22 cellular contexts compared by ENCODE assay signal in genomic region chr3:9102240-9102841, GRCh38.
DNase-seq lines count a peak whose midpoint lies in the region; ATAC-seq, FAIRE-seq and TF ChIP-seq lines count a peak whose summit lies in the region.
"Had no signal": no experiment of that assay in that cellular context is flagged by ENCODE, and none has a peak within 500 bp of the region (broad histone marks: within the 10 kb centered on the region; RNA-seq: fewer than 3 reads in every experiment).

No MANE protein-coding gene starts in this region.

- H3K79me2 ChIP-seq in trophoblast cell (ENCODE audit: control insufficient read depth, insufficient read depth, low read length, poor library complexity), result peaks cover 1% of the 10 kb centered on the region

- DNase-seq in NCI-H1436 (lab: John Stamatoyannopoulos, UW) (peak; percentile 14), NCI-H1436 treated with DMSO at 0.1 percent for 48 hours (lab: John Stamatoyannopoulos, UW) (no peak), NCI-H748 treated with DMSO at 0.1 percent for 48 hours (lab: John Stamatoyannopoulos, UW) (peak; percentile 75), iPS DF 6.9 (ENCODE audit: low read depth, low spot score) (peak; percentile 43), trophoblast cell (no peak), GM12891 (ENCODE audit: insufficient read length, low spot score) (no peak)
- DNase-seq in activated effector memory CD4-positive, alpha-beta T cell treated with anti-CD3 and anti-CD28 coated beads, Interleukin-2, amount 50 U/mL, for 16 hours, result no peak
- DNase-seq: activated CD4-positive, alpha-beta T cell treated with anti-CD3 and anti-CD28 coated beads, Interleukin-2, amount 50 U/mL, for 4 hours; DMS153; effector CD4-positive, alpha-beta T cell; naive thymus-derived CD4-positive, alpha-beta T cell; NCI-H1092; NCI-H524 treated with DMSO at 0.1 percent for 48 hours; Peyer's patch; stimulated activated naive CD4-positive, alpha-beta T cell; upper lobe of left lung had no signal

- TF ChIP-seq POLR2A in GM12891 (IDR thresholded peaks at IDR 0.05; ENCODE audit: low read depth, low read length), result no peak

- ATAC-seq in HG03432 (IDR thresholded peaks at IDR 0.05; ENCODE audit: unreplicated experiment), result no peak
- ATAC-seq: activated naive CD4-positive, alpha-beta T cell treated with anti-CD3 and anti-CD28 coated beads, Interleukin-2, amount 50 U/mL, for 72 hours; naive thymus-derived CD4-positive, alpha-beta T cell had no signal

- H4K8ac ChIP-seq in trophoblast cell (ENCODE audit: low read depth, low read length), result peak overlapping the region; percentile 75

- H2BK12ac ChIP-seq in trophoblast cell (ENCODE audit: low read length), result peak overlapping the region; percentile 80

- H3K4me1 ChIP-seq in iPS DF 6.9 (ENCODE audit: control insufficient read depth, insufficient read depth, low read length) (peaks cover 9% of the 10 kb centered on the region), trophoblast cell (ENCODE audit: control insufficient read depth in 1 of 2, insufficient read depth in 2 of 2, low read length in 2 of 2) (peaks cover 23 to 25% of the 10 kb centered on the region in 2 experiments)
- H3K4me1 ChIP-seq: Peyer's patch, upper lobe of left lung had no signal

- no peak for FAIRE-seq in GM12891 (lab: Jason Lieb, UNC)
- FAIRE-seq: bronchial epithelial cell, GM18507 had no signal

- H3K9ac ChIP-seq in trophoblast cell (ENCODE audit: low read length), result no peak overlapping the region
- H3K9ac ChIP-seq: KMS-11 had no signal

- H3K36me3 ChIP-seq in iPS DF 6.9 (ENCODE audit: control insufficient read depth, insufficient read depth, low read length) (no peaks in the 10 kb centered on the region), trophoblast cell (ENCODE audit: control insufficient read depth in 1 of 2, insufficient read depth in 2 of 2, low read length in 2 of 2) (no peaks in the 10 kb centered on the region)
- H3K36me3 ChIP-seq: Peyer's patch, upper lobe of left lung had no signal

- H2BK5ac ChIP-seq in trophoblast cell (ENCODE audit: low read depth, low read length, poor library complexity), result peak overlapping the region; percentile 58

- no peak overlapping the region for H4K12ac ChIP-seq in trophoblast cell (ENCODE audit: low read depth, low read length)

- peak overlapping the region; percentile 85 for H2AK5ac ChIP-seq in trophoblast cell (ENCODE audit: low read length)

- H3K27ac ChIP-seq in iPS DF 6.9 (ENCODE audit: low read length) (no peak overlapping the region), trophoblast cell (ENCODE audit: low read depth, low read length) (peak overlapping the region; percentile 83)
- H3K27ac ChIP-seq: KMS-11, Peyer's patch, upper lobe of left lung had no signal

- H3K79me1 ChIP-seq in trophoblast cell (ENCODE audit: low read length), result peaks cover 17% of the 10 kb centered on the region

- H3K18ac ChIP-seq in trophoblast cell (ENCODE audit: low read length), result peak overlapping the region; percentile 81

- H3K4me2 ChIP-seq in trophoblast cell (ENCODE audit: low read length), result no peak overlapping the region
- H3K4me2 ChIP-seq: KMS-11 had no signal

- H3K4me3 ChIP-seq in iPS DF 6.9 (ENCODE audit: low read length) (no peak overlapping the region), trophoblast cell (ENCODE audit: low read depth, low read length) (no peak overlapping the region)
- H3K4me3 ChIP-seq: Peyer's patch, upper lobe of left lung had no signal

- peak overlapping the region; percentile 93 for H2BK120ac ChIP-seq in trophoblast cell (ENCODE audit: insufficient read depth, low read length, poor library complexity)

- H3K14ac ChIP-seq in trophoblast cell (ENCODE audit: low read length), result peak overlapping the region; percentile 61

- peak overlapping the region; percentile 34 for H3K4ac ChIP-seq in trophoblast cell (ENCODE audit: low read depth, low read length)

- WGBS in iPS DF 6.9 (ENCODE audit: insufficient coverage, insufficient read length), result no CpG with 5 or more reads among the region's 10 CpGs
- WGBS in trophoblast cell (ENCODE audit: extremely low coverage, insufficient coverage, insufficient read length), result no CpG with 5 or more reads among the region's 10 CpGs

- H4K91ac ChIP-seq in trophoblast cell (ENCODE audit: low read depth, low read length), result peak overlapping the region; percentile 88

- H2AFZ ChIP-seq in trophoblast cell (ENCODE audit: insufficient read depth, low read length, poor library complexity), result peak overlapping the region; percentile 15

- H3K23ac ChIP-seq in trophoblast cell (ENCODE audit: low read length), result no peak overlapping the region

- H3K27me3 ChIP-seq in iPS DF 6.9 (ENCODE audit: control insufficient read depth, insufficient read depth, low read length) (no peaks in the 10 kb centered on the region), trophoblast cell (ENCODE audit: insufficient read depth, low read length) (no peaks in the 10 kb centered on the region)
- H3K27me3 ChIP-seq: BLaER1 treated with 17β-estradiol and CSF1 and Interleukin-3, amounts not matched to agents 10 nM and 100 nM; Peyer's patch; upper lobe of left lung had no signal

- H3K9me3 ChIP-seq in iPS DF 6.9 (ENCODE audit: control insufficient read depth, insufficient read depth, low read length), result no peaks in the 10 kb centered on the region
- H3K9me3 ChIP-seq in trophoblast cell (ENCODE audit: insufficient read depth, low read depth, low read length), result no peaks in the 10 kb centered on the region
- H3K9me3 ChIP-seq: Peyer's patch, upper lobe of left lung had no signal

TF ChIP-seq in GM12891, 5 proteins besides CTCF, POLR2A, EP300 and RAD21:
- TF ChIP-seq PAX5 (IDR thresholded peaks at IDR 0.05; ENCODE audit: insufficient read depth, low read length, severe bottlenecking) (no peak), POLR2AphosphoS5 (IDR thresholded peaks at IDR 0.05; ENCODE audit: low read depth, low read length) (no peak), TAF1 (IDR thresholded peaks at IDR 0.05; ENCODE audit: low read depth, low read length) (no peak), SPI1 (IDR thresholded peaks at IDR 0.05; ENCODE audit: low read depth, low read length) (no peak), POU2F2 (IDR thresholded peaks at IDR 0.05; ENCODE audit: low read depth, low read length) (no peak)

Comparison
In these comparisons a context has a peak if more than half of its experiments do, and no peak if none do; other contexts are left out.
1. DNase-seq: peak in NCI-H1436 (single experiment), NCI-H748 treated with DMSO at 0.1 percent for 48 hours (single experiment) and iPS DF 6.9 (single experiment); none in NCI-H1436 treated with DMSO at 0.1 percent for 48 hours (single experiment), trophoblast cell (0 of 2), GM12891 (single experiment) and activated effector memory CD4-positive, alpha-beta T cell treated with anti-CD3 and anti-CD28 coated beads, Interleukin-2, amount 50 U/mL, for 16 hours (single experiment).